9 cellular contexts compared by ENCODE assay signal in the genomic region with DNA sequence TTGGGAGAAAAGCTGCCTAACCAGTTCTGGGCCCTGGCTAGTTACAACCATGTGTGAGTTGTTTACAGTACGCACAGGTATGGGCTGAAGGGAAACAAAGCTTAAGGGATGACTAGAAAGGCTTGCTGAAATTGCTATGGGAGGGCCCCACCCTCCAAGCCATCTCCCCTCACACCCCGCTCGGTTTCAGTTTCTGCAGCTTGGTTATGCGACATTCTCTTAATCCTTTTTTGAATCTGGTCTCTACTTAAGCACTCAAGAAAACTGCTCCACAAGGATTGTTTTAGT. TPM values are rescaled to one million over a fixed set of nuclear protein-coding genes. Genes with fewer than 3 reads are reported as not detected.
DNase-seq lines count a peak whose midpoint lies in the region; ATAC-seq and TF ChIP-seq lines count a peak whose summit lies in the region.
"Had no signal": no experiment of that assay in that cellular context is flagged by ENCODE, and none has a peak within 500 bp of the region (broad histone marks: within the 10 kb centered on the region; RNA-seq: fewer than 3 reads in every experiment).

No MANE protein-coding gene starts in this region.

- H3K9me3 ChIP-seq in fibroblast of lung (ENCODE audit: control insufficient read depth, insufficient read depth, low read depth, low read length) (no peaks in the 10 kb centered on the region), parathyroid adenoma (ENCODE audit: control insufficient read depth, low read length) (no peaks in the 10 kb centered on the region), BE2C (no peaks in the 10 kb centered on the region)

- ATAC-seq in GM21515 (IDR thresholded peaks at IDR 0.05; ENCODE audit: unreplicated experiment) = no peak
- no peak for ATAC-seq in HG02884 (IDR thresholded peaks at IDR 0.05; ENCODE audit: unreplicated experiment)
- ATAC-seq: natural killer cell had no signal

- DNase-seq in DMS53 treated with DMSO at 0.1 percent for 48 hours (lab: John Stamatoyannopoulos, UW; ENCODE audit: unreplicated experiment) (peak; percentile 94), NCI-H510A (lab: John Stamatoyannopoulos, UW) (peak; percentile 75), fibroblast of lung (ENCODE audit: low read depth in 2 of 2) (no peak), BE2C (no peak), NCI-H82 (lab: John Stamatoyannopoulos, UW) (no peak)
- DNase-seq: natural killer cell had no signal

- H3K27me3 ChIP-seq in fibroblast of lung (ENCODE audit: control insufficient read depth, insufficient read depth, low read length) (no peaks in the 10 kb centered on the region), parathyroid adenoma (ENCODE audit: control insufficient read depth, insufficient read depth, low read length) (no peaks in the 10 kb centered on the region), BE2C (no peaks in the 10 kb centered on the region)

- H3K4me2 ChIP-seq in fibroblast of lung (ENCODE audit: extremely low read depth, insufficient read depth, low read length) = peak overlapping the region; percentile 64
- peak overlapping the region; percentile 78 for H3K4me2 ChIP-seq in parathyroid adenoma (ENCODE audit: low read length)

- H3K36me3 ChIP-seq in fibroblast of lung (ENCODE audit: control insufficient read depth, insufficient read depth, low read length) (no peaks in the 10 kb centered on the region), parathyroid adenoma (ENCODE audit: control insufficient read depth, insufficient read depth, low read length) (no peaks in the 10 kb centered on the region), BE2C (no peaks in the 10 kb centered on the region)

- H4K20me1 ChIP-seq in fibroblast of lung (ENCODE audit: control insufficient read depth, extremely low read depth, insufficient read depth, low read length) = no peaks in the 10 kb centered on the region

- no peaks in the 10 kb centered on the region for H3K79me2 ChIP-seq in fibroblast of lung (ENCODE audit: control insufficient read depth, insufficient read depth, low read length)
- no peaks in the 10 kb centered on the region for H3K79me2 ChIP-seq in parathyroid adenoma

- H3K9ac ChIP-seq in fibroblast of lung (ENCODE audit: insufficient read depth, low read length) (no peak overlapping the region), parathyroid adenoma (no peak overlapping the region)

- TF ChIP-seq CTCF in fibroblast of lung (conservative IDR thresholded peaks at IDR 0.05 in 1 of 2, IDR thresholded peaks at IDR 0.05 in 1 of 2; ENCODE audit: low read depth in 1 of 2, low read length in 2 of 2) (no peak), parathyroid adenoma (IDR thresholded peaks at IDR 0.05) (no peak), BE2C (IDR thresholded peaks at IDR 0.05; ENCODE audit: low read depth, low read length) (no peak)

- H3K4me1 ChIP-seq in fibroblast of lung (ENCODE audit: control insufficient read depth, extremely low read depth, insufficient read depth, low read length) (peaks cover 9% of the 10 kb centered on the region), parathyroid adenoma (peaks cover 10% of the 10 kb centered on the region), BE2C (no peaks in the 10 kb centered on the region)

- H3K27ac ChIP-seq in fibroblast of lung (ENCODE audit: insufficient read depth, low read length) = no peak overlapping the region
- H3K27ac ChIP-seq in parathyroid adenoma = peak overlapping the region; percentile 84

- H2AFZ ChIP-seq in fibroblast of lung (ENCODE audit: low read length) (no peak overlapping the region), parathyroid adenoma (no peak overlapping the region)

- H3K4me3 ChIP-seq in fibroblast of lung (replicated peaks in 1 of 4; ENCODE audit: control extremely low read depth in 1 of 4, insufficient read depth in 1 of 4, low read depth in 3 of 4, low read length in 4 of 4) (no peak overlapping the region), parathyroid adenoma (ENCODE audit: low read depth, low read length) (peak overlapping the region; percentile 52), BE2C (ENCODE audit: low read depth, low read length) (no peak overlapping the region)

RNA-seq across cellular contexts. Expression of a gene that starts 43.1 kb away (rescaled TPM):
- 39.8 and 46.7 TPM in 2 replicates for total RNA-seq in fibroblast of lung
- 43.1 and 47.2 TPM in 2 replicates for polyA plus RNA-seq in fibroblast of lung
- 31.1 and 38.6 TPM in 2 replicates for polyA plus RNA-seq in fibroblast of lung (2012)
- 103 and 112 TPM in 2 replicates for polyA minus RNA-seq in fibroblast of lung (ENCODE audit: low replicate concordance)
- 25.9 TPM for polyA plus RNA-seq in BE2C (2012; ENCODE audit: insufficient read depth, insufficient read length, low read depth)

Comparison
In these comparisons a context has a peak if more than half of its experiments do, and no peak if none do; other contexts are left out.
1. DNase-seq: peak in DMS53 treated with DMSO at 0.1 percent for 48 hours (single experiment) and NCI-H510A (single experiment); none in fibroblast of lung (0 of 2), BE2C (single experiment) and NCI-H82 (single experiment).